Comparison of ENCODE assay signal across 24 cellular contexts in the genomic region with DNA sequence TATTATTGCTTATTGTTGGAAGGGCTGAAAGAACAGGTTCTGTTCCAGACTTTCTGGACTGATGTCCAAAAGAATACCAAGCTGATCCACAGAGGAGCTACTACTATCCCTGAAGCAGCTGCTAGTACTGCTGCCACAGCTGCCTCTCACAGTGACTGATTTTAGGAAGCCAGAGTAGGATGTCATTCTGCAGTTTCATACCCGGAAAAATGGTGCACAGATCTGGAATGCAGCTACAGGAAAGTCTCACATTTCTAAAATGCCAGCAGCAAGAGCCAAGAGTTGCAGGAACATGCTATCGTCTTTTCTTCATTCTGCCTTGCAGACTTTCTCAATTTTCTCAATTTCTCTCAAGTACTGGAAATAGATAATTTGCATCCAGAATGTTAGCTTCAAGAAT. TPM values are rescaled to one million over a fixed set of nuclear protein-coding genes. Genes with fewer than 3 reads are reported as not detected.
DNase-seq lines count a peak whose midpoint lies in the region; ATAC-seq, FAIRE-seq and TF ChIP-seq lines count a peak whose summit lies in the region.
"Had no signal": no experiment of that assay in that cellular context is flagged by ENCODE, and none has a peak within 500 bp of the region (broad histone marks: within the 10 kb centered on the region; RNA-seq: fewer than 3 reads in every experiment).

No MANE protein-coding gene starts in this region.

- ATAC-seq in right cardiac atrium (peak; percentile 51 to 78), left ventricle myocardium superior (no peak), upper lobe of right lung (peak; percentile 71), HG03135 (IDR thresholded peaks at IDR 0.05; ENCODE audit: unreplicated experiment) (no peak), HG02571 (IDR thresholded peaks at IDR 0.05; ENCODE audit: unreplicated experiment) (no peak)
- ATAC-seq: left lung had no signal

- no peaks in the 10 kb centered on the region for H3K27me3 ChIP-seq in right cardiac atrium (ENCODE audit: control insufficient read depth, insufficient read depth)
- H3K27me3 ChIP-seq in bronchial epithelial cell (ENCODE audit: control insufficient read depth, insufficient read depth, low read length) = no peaks in the 10 kb centered on the region
- no peaks in the 10 kb centered on the region for H3K27me3 ChIP-seq in upper lobe of right lung
- H3K27me3 ChIP-seq: left lung, right atrium auricular region had no signal

- peak in 1 of 3 donors; percentile 38 for DNase-seq in right cardiac atrium
- no peak for DNase-seq in left ventricle myocardium superior
- DNase-seq in bronchial epithelial cell (ENCODE audit: low read depth) = peak; percentile 48
- peak; percentile 7 for DNase-seq in left kidney (ENCODE audit: low read depth, low spot score)
- DNase-seq in upper lobe of right lung = no peak
- DNase-seq in HuH-7 (ENCODE audit: low spot score) = no peak
- DNase-seq: activated CD4-positive, alpha-beta T cell treated with anti-CD3 and anti-CD28 coated beads, Interleukin-2, amount 10 ng/mL, durations not matched to agents 7 days and 5 days; C1 segment of cervical spinal cord; caudate nucleus; glutamatergic neuron; KBM-7; left lung; NCI-H2029 treated with DMSO at 0.1 percent for 48 hours; nucleus accumbens; stimulated activated CD4-positive, alpha-beta T cell treated with anti-CD3 and anti-CD28 coated beads, Interleukin-15, amount 100 ng/mL, for 24 hours had no signal

- FAIRE-seq in bronchial epithelial cell (lab: Jason Lieb, UNC) = no peak
- FAIRE-seq: A204.1, D721Med, G401.6 had no signal

- TF ChIP-seq CTCF in bronchial epithelial cell (IDR thresholded peaks at IDR 0.05; ENCODE audit: insufficient read depth, low read length, severe bottlenecking) (no peak), upper lobe of right lung (IDR thresholded peaks at IDR 0.05) (no peak)

- H3K4me1 ChIP-seq in right cardiac atrium (ENCODE audit: control insufficient read depth, insufficient read depth, low read length) = no peaks in the 10 kb centered on the region
- H3K4me1 ChIP-seq in upper lobe of right lung = peaks cover 9% of the 10 kb centered on the region
- H3K4me1 ChIP-seq: left lung, right atrium auricular region had no signal

- H3K9me3 ChIP-seq in right cardiac atrium (ENCODE audit: control insufficient read depth, low read length) (no peaks in the 10 kb centered on the region), upper lobe of right lung (no peaks in the 10 kb centered on the region)
- H3K9me3 ChIP-seq: left lung, right atrium auricular region had no signal

- H3K4me3 ChIP-seq in right cardiac atrium (ENCODE audit: low read length) (no peak overlapping the region), bronchial epithelial cell (ENCODE audit: low read depth, low read length) (no peak overlapping the region), upper lobe of right lung (no peak overlapping the region)
- H3K4me3 ChIP-seq: left lung, right atrium auricular region had no signal

- WGBS in right cardiac atrium = 15% methylated on average over 2 of the region's 2 CpGs

- H3K36me3 ChIP-seq in bronchial epithelial cell (ENCODE audit: control insufficient read depth, insufficient read depth, low read length) (no peaks in the 10 kb centered on the region), upper lobe of right lung (no peaks in the 10 kb centered on the region)
- H3K36me3 ChIP-seq: left lung, right atrium auricular region had no signal

- intact Hi-C loops in right cardiac atrium (cut with DNase I) = no loop called here
- intact Hi-C loops in left ventricle myocardium superior (cut with micrococcal nuclease) = no loop called here
- intact Hi-C loops in upper lobe of right lung (cut with DNase I) = no loop called here

- no peak overlapping the region for H3K27ac ChIP-seq in right cardiac atrium (ENCODE audit: low read length)
- H3K27ac ChIP-seq in upper lobe of right lung = no peak overlapping the region
- H3K27ac ChIP-seq: left lung, right atrium auricular region had no signal

RNA-seq across cellular contexts. Expression of a gene that starts 19.3 kb away (rescaled TPM):
- total RNA-seq in right cardiac atrium (not detected), left ventricle myocardium superior (not detected), bronchial epithelial cell (not detected in 2 replicates), upper lobe of right lung (not detected)
- not detected for polyA plus RNA-seq in right cardiac atrium
- total RNA-seq: activated CD4-positive, alpha-beta T cell treated with anti-CD3 and anti-CD28 coated beads, Interleukin-2, amount 10 ng/mL, durations not matched to agents 7 days and 5 days; activated T-helper 2 cell treated with anti-CD3 and anti-CD28 coated beads, Interferon-gamma antibody, Interleukin-2, Interleukin-4, amounts not matched to agents 10 μg/mL and 5 μg/mL and 100 μg/mL, durations not matched to agents 14 hours and 24 hours and 36 hours; fibroblast of lung; left lung; right atrium auricular region; T-helper 1 cell treated with Interleukin-12 subunit alpha and Interleukin-12 subunit beta and Interleukin-4 antibody, amounts not matched to agents 30 ng/mL and 1 ng/mL, for 36 hours had no signal
- polyA plus RNA-seq: fibroblast of lung had no signal

RNA-seq across cellular contexts. Expression of a gene that starts 50.0 kb away (rescaled TPM):
- 10 to 100 TPM; 28.0 to 53.5 (median 39.3) TPM for total RNA-seq in right cardiac atrium
- polyA plus RNA-seq in right cardiac atrium = 20.2 TPM
- total RNA-seq in left ventricle myocardium superior = 34.0 TPM
- total RNA-seq in bronchial epithelial cell = 7.4 and 10.1 TPM in 2 replicates
- total RNA-seq in upper lobe of right lung = 35.6 TPM

Comparison
In these comparisons a context has a peak if more than half of its experiments do, and no peak if none do; other contexts are left out.
1. ATAC-seq: peak in right cardiac atrium (2 of 2) and upper lobe of right lung (single experiment); none in left ventricle myocardium superior (single experiment), HG03135 (single experiment) and HG02571 (single experiment).
2. DNase-seq: peak in bronchial epithelial cell (single experiment) and left kidney (single experiment); none in left ventricle myocardium superior (single experiment), upper lobe of right lung (single experiment) and HuH-7 (single experiment).